1 cellular context compared by ENCODE assay signal in the genomic region with DNA sequence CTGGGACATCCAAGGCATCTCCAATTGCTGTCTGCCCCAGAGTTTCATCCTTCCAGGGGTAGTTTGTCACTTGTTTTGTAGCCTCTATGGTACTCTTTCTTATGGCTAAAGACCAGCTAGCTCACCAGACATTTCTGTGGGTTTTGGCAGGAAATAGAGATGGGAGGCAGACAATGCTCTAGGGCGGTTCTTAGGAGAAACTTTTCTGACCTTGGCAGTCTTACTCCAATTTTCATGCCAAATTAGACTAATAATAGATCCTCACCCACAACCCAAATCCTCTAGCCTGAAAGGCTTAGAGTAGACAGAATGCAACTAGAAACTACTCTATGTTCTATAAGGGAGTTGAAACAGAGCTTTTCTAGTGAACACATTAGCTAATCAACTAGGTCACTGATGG.
TF ChIP-seq lines count a peak whose summit lies in the region.

No MANE protein-coding gene starts in this region.

TF ChIP-seq in H1, 55 proteins besides CTCF, POLR2A, EP300 and RAD21 (continued from another document):
- TF ChIP-seq, protein P1, sequence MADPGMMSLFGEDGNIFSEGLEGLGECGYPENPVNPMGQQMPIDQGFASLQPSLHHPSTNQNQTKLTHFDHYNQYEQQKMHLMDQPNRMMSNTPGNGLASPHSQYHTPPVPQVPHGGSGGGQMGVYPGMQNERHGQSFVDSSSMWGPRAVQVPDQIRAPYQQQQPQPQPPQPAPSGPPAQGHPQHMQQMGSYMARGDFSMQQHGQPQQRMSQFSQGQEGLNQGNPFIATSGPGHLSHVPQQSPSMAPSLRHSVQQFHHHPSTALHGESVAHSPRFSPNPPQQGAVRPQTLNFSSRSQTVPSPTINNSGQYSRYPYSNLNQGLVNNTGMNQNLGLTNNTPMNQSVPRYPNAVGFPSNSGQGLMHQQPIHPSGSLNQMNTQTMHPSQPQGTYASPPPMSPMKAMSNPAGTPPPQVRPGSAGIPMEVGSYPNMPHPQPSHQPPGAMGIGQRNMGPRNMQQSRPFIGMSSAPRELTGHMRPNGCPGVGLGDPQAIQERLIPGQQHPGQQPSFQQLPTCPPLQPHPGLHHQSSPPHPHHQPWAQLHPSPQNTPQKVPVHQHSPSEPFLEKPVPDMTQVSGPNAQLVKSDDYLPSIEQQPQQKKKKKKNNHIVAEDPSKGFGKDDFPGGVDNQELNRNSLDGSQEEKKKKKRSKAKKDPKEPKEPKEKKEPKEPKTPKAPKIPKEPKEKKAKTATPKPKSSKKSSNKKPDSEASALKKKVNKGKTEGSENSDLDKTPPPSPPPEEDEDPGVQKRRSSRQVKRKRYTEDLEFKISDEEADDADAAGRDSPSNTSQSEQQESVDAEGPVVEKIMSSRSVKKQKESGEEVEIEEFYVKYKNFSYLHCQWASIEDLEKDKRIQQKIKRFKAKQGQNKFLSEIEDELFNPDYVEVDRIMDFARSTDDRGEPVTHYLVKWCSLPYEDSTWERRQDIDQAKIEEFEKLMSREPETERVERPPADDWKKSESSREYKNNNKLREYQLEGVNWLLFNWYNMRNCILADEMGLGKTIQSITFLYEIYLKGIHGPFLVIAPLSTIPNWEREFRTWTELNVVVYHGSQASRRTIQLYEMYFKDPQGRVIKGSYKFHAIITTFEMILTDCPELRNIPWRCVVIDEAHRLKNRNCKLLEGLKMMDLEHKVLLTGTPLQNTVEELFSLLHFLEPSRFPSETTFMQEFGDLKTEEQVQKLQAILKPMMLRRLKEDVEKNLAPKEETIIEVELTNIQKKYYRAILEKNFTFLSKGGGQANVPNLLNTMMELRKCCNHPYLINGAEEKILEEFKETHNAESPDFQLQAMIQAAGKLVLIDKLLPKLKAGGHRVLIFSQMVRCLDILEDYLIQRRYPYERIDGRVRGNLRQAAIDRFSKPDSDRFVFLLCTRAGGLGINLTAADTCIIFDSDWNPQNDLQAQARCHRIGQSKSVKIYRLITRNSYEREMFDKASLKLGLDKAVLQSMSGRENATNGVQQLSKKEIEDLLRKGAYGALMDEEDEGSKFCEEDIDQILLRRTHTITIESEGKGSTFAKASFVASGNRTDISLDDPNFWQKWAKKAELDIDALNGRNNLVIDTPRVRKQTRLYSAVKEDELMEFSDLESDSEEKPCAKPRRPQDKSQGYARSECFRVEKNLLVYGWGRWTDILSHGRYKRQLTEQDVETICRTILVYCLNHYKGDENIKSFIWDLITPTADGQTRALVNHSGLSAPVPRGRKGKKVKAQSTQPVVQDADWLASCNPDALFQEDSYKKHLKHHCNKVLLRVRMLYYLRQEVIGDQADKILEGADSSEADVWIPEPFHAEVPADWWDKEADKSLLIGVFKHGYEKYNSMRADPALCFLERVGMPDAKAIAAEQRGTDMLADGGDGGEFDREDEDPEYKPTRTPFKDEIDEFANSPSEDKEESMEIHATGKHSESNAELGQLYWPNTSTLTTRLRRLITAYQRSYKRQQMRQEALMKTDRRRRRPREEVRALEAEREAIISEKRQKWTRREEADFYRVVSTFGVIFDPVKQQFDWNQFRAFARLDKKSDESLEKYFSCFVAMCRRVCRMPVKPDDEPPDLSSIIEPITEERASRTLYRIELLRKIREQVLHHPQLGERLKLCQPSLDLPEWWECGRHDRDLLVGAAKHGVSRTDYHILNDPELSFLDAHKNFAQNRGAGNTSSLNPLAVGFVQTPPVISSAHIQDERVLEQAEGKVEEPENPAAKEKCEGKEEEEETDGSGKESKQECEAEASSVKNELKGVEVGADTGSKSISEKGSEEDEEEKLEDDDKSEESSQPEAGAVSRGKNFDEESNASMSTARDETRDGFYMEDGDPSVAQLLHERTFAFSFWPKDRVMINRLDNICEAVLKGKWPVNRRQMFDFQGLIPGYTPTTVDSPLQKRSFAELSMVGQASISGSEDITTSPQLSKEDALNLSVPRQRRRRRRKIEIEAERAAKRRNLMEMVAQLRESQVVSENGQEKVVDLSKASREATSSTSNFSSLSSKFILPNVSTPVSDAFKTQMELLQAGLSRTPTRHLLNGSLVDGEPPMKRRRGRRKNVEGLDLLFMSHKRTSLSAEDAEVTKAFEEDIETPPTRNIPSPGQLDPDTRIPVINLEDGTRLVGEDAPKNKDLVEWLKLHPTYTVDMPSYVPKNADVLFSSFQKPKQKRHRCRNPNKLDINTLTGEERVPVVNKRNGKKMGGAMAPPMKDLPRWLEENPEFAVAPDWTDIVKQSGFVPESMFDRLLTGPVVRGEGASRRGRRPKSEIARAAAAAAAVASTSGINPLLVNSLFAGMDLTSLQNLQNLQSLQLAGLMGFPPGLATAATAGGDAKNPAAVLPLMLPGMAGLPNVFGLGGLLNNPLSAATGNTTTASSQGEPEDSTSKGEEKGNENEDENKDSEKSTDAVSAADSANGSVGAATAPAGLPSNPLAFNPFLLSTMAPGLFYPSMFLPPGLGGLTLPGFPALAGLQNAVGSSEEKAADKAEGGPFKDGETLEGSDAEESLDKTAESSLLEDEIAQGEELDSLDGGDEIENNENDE (IDR thresholded peaks at IDR 0.05; ENCODE audit: insufficient replicate concordance, low read length): no peak
- TF ChIP-seq CBX5 (IDR thresholded peaks at IDR 0.05; ENCODE audit: low read depth, low read length): no peak
- TF ChIP-seq SAP30 (IDR thresholded peaks at IDR 0.05; ENCODE audit: insufficient read depth, insufficient replicate concordance, low read length): no peak
- TF ChIP-seq, protein P2, sequence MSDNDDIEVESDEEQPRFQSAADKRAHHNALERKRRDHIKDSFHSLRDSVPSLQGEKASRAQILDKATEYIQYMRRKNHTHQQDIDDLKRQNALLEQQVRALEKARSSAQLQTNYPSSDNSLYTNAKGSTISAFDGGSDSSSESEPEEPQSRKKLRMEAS (IDR thresholded peaks at IDR 0.05): no peak
- no peak for TF ChIP-seq SP1 (IDR thresholded peaks at IDR 0.05; ENCODE audit: low read depth, low read length)
- TF ChIP-seq RNF2 (IDR thresholded peaks at IDR 0.05; ENCODE audit: borderline replicate concordance, low read depth, low read length, missing control alignments, poor library complexity, severe bottlenecking): no peak
- TF ChIP-seq PHF8 (conservative IDR thresholded peaks at IDR 0.05; ENCODE audit: low read depth, low read length): no peak
- no peak for TF ChIP-seq CHD1 (IDR thresholded peaks at IDR 0.05; ENCODE audit: low read depth, low read length)
- TF ChIP-seq SP2 (IDR thresholded peaks at IDR 0.05; ENCODE audit: low read length): no peak
